1 cellular context compared by ENCODE assay signal in genomic region chr1:107687846-107688753, GRCh38.
TF ChIP-seq lines count a peak whose summit lies in the region.

No MANE protein-coding gene starts in this region.

TF ChIP-seq in HEK293, 187 proteins besides CTCF, POLR2A, EP300 and RAD21 (continued from another document):
- TF ChIP-seq ZBTB11 (tag by site-specific recombination; conservative IDR thresholded peaks at IDR 0.05; ENCODE audit: low read depth) (no peak), ZNF843 (tag by site-specific recombination; IDR thresholded peaks at IDR 0.05) (peak; percentile 89), PRDM4 (tag by site-specific recombination; IDR thresholded peaks at IDR 0.05) (peak; percentile 35; the same call in 1 of the 2 replicates), ZNF274 (IDR thresholded peaks at IDR 0.05; ENCODE audit: low read length) (no peak), ZNF274 (tag by site-specific recombination; IDR thresholded peaks at IDR 0.05; ENCODE audit: borderline replicate concordance) (no peak), ZXDB (tag by site-specific recombination; IDR thresholded peaks at IDR 0.05) (peak; percentile 84), ZNF239 (tag by site-specific recombination; IDR thresholded peaks at IDR 0.05) (no peak), AEBP2 (tag by site-specific recombination; IDR thresholded peaks at IDR 0.05; ENCODE audit: borderline replicate concordance) (no peak), ZNF292 (tag by site-specific recombination; IDR thresholded peaks at IDR 0.05; ENCODE audit: borderline replicate concordance, low read depth) (no peak), ZNF521 (tag by site-specific recombination; IDR thresholded peaks at IDR 0.05) (no peak), ZIC2 (tag by site-specific recombination; IDR thresholded peaks at IDR 0.05) (no peak), ZNF26 (tag by site-specific recombination; IDR thresholded peaks at IDR 0.05) (no peak), KLF10 (tag by site-specific recombination; IDR thresholded peaks at IDR 0.05) (peak; percentile 18; the same call in 1 of the 2 replicates), OSR2 (tag by site-specific recombination; IDR thresholded peaks at IDR 0.05) (peak; percentile 77), GLI4 (tag by site-specific recombination; IDR thresholded peaks at IDR 0.05) (no peak), ELK4 (IDR thresholded peaks at IDR 0.05; ENCODE audit: borderline replicate concordance, low read depth, low read length) (no peak), ZNF596 (tag by site-specific recombination; IDR thresholded peaks at IDR 0.05) (no peak), REPIN1 (tag by site-specific recombination; IDR thresholded peaks at IDR 0.05; ENCODE audit: low read depth) (no peak), ZNF433 (tag by site-specific recombination; IDR thresholded peaks at IDR 0.05; ENCODE audit: low read depth) (no peak), PRDM6 (tag by site-specific recombination; IDR thresholded peaks at IDR 0.05) (peak; percentile 97), ZBTB6 (tag by site-specific recombination; IDR thresholded peaks at IDR 0.05) (no peak), ZNF768 (tag by site-specific recombination; IDR thresholded peaks at IDR 0.05) (no peak)
TF ChIP-seq in HEK293: peak in this region for 29.
